In genomic region chr22:17973217-17973616, GRCh38 we compare ENCODE assay signal across 16 cellular contexts. TPM values are rescaled to one million over a fixed set of nuclear protein-coding genes. Genes with fewer than 3 reads are reported as not detected.
DNase-seq lines count a peak whose midpoint lies in the region; ATAC-seq, FAIRE-seq and TF ChIP-seq lines count a peak whose summit lies in the region.
"Had no signal": no experiment of that assay in that cellular context is flagged by ENCODE, and none has a peak within 500 bp of the region (broad histone marks: within the 10 kb centered on the region; RNA-seq: fewer than 3 reads in every experiment).

No MANE protein-coding gene starts in this region.

- POLR2A ChIA-PET in HCT116 (lab: Charles Lee) (no interaction called here), HepG2 (lab: Yijun Ruan, JAX) (interaction anchor here (1.2 to 1.5 kb wide), 3 partner anchors 30 to 105 kb away, joined by 3 to 5 read pairs (median 3); partner anchors contain the start of gene PEX26)

- RAD21 ChIA-PET in HCT116 (lab: Charles Lee; ENCODE audit: low non-redundant PET in 1 of 2, low total read pairs in 2 of 2, uncharacterized antibody in 2 of 2, unreplicated experiment in 2 of 2): no interaction called here

- intact Hi-C loops in HCT116 (cut with micrococcal nuclease): no loop called here
- intact Hi-C loops in ascending aorta (cut with DNase I): no loop called here
- intact Hi-C loops in HepG2 (cut with micrococcal nuclease; ENCODE audit: unreplicated experiment): no loop called here

- TF ChIP-seq POLR2A in HCT116 (IDR thresholded peaks at IDR 0.05; ENCODE audit: borderline replicate concordance, extremely low read depth, insufficient read depth, insufficient read length) (no peak), HepG2 (IDR thresholded peaks at IDR 0.05; ENCODE audit: insufficient read depth in 1 of 2, low read depth in 2 of 2, low read length in 2 of 2) (no peak), GM12891 (IDR thresholded peaks at IDR 0.05; ENCODE audit: low read depth, low read length) (no peak)

- H3K79me2 ChIP-seq in HCT116 (ENCODE audit: insufficient read depth, low read length): peaks cover 92% of the 10 kb centered on the region
- H3K79me2 ChIP-seq in HepG2 (ENCODE audit: insufficient read depth, low read length): peaks cover 77% of the 10 kb centered on the region

- H3K9me3 ChIP-seq in HCT116 (ENCODE audit: control insufficient read depth in 1 of 2, insufficient read depth in 1 of 2, low read depth in 1 of 2, low read length in 2 of 2) (no peaks in the 10 kb centered on the region), ascending aorta (no peaks in the 10 kb centered on the region), HepG2 (ENCODE audit: low read length) (no peaks in the 10 kb centered on the region), skeletal muscle satellite cell (replicated peaks; ENCODE audit: low read length) (no peaks in the 10 kb centered on the region)

- in situ Hi-C loops in HepG2 (cut with HindIII; ENCODE audit: extremely low pct_ligation_motif_present, low pct_unique_long_range_greater_than_20kb): no loop called here

- H3K27ac ChIP-seq in HCT116 (ENCODE audit: low read depth, low read length): peak overlapping the region; percentile 37
- H3K27ac ChIP-seq in ascending aorta: peak overlapping the region; percentile 58 to 76
- peak overlapping the region; percentile 80 for H3K27ac ChIP-seq in HepG2 (ENCODE audit: extremely low read length, insufficient read depth, low read length)
- H3K27ac ChIP-seq: BLaER1 treated with 17β-estradiol and CSF1 and Interleukin-3, amounts not matched to agents 10 nM and 100 nM had no signal

- no peak for TF ChIP-seq EP300 in HepG2 (IDR thresholded peaks at IDR 0.05; ENCODE audit: low read depth in 2 of 2, low read length in 2 of 2)
- no peak for TF ChIP-seq EP300 in HepG2 (CRISPR knock-in tag; IDR thresholded peaks at IDR 0.05; ENCODE audit: borderline replicate concordance)

- H4K20me1 ChIP-seq in HCT116 (ENCODE audit: insufficient read depth): no peaks in the 10 kb centered on the region
- H4K20me1 ChIP-seq in HepG2 (ENCODE audit: insufficient read depth, low read length): no peaks in the 10 kb centered on the region

- H3K4me1 ChIP-seq in HCT116 (ENCODE audit: control insufficient read depth in 1 of 2, insufficient read depth in 2 of 2, low read length in 2 of 2): peaks cover 33 to 39% of the 10 kb centered on the region in 2 experiments
- peaks cover 13 to 37% of the 10 kb centered on the region in 2 donors for H3K4me1 ChIP-seq in ascending aorta
- peaks cover 61% of the 10 kb centered on the region for H3K4me1 ChIP-seq in HepG2 (ENCODE audit: insufficient read depth, low read length)
- H3K4me1 ChIP-seq in skeletal muscle satellite cell (ENCODE audit: control insufficient read depth, insufficient read depth, low read length): peaks cover 39% of the 10 kb centered on the region

- H3K9me2 ChIP-seq in HCT116 (ENCODE audit: insufficient read depth): no peaks in the 10 kb centered on the region

- TF ChIP-seq RAD21 in HCT116 (IDR thresholded peaks at IDR 0.05; ENCODE audit: low read depth) (no peak), HepG2 (CRISPR knock-in tag; IDR thresholded peaks at IDR 0.05) (no peak)

- TF ChIP-seq CTCF in HCT116 (IDR thresholded peaks at IDR 0.05 in 2 of 3, conservative IDR thresholded peaks at IDR 0.05 in 1 of 3; ENCODE audit: borderline replicate concordance in 1 of 3, insufficient read depth in 1 of 3, low read depth in 2 of 3, low read length in 2 of 3) (no peak), ascending aorta (IDR thresholded peaks at IDR 0.05) (no peak), HepG2 (CRISPR knock-in tag; IDR thresholded peaks at IDR 0.05) (no peak)

- 0 out of 2 replicates have a peak, but pooled peaks have one; percentile 39 for ATAC-seq in HCT116
- ATAC-seq in HepG2: peak; percentile 54
- no peak for ATAC-seq in HG02970 (IDR thresholded peaks at IDR 0.05; ENCODE audit: low FRiP score, unreplicated experiment)
- ATAC-seq: activated naive CD8-positive, alpha-beta T cell treated with anti-CD3 and anti-CD28 coated beads, Interleukin-2, amount 50 U/mL, for 24 hours had no signal

- H3K36me3 ChIP-seq in HCT116 (ENCODE audit: control insufficient read depth in 1 of 2, insufficient read depth in 2 of 2, low read length in 2 of 2) (0 out of 4 replicates have a peak, but pooled peaks cover 0 to 4% of the 10 kb centered on the region in 2 experiments), ascending aorta (peaks cover 0 to 3% of the 10 kb centered on the region in 2 donors), HepG2 (replicated peaks in 1 of 2; ENCODE audit: control insufficient read depth in 1 of 2, insufficient read depth in 2 of 2, low read length in 2 of 2) (no peaks in the 10 kb centered on the region), skeletal muscle satellite cell (ENCODE audit: insufficient read depth, low read length) (no peaks in the 10 kb centered on the region)

- 75% methylated on average over 4 of the region's 6 CpGs for WGBS in HepG2 (ENCODE audit: low lambda C conversion rate)

- DNase-seq in HCT116 (ENCODE audit: low read depth, low spot score) (no peak), ascending aorta (ENCODE audit: low spot score in 2 of 2) (no peak), HepG2 (ENCODE audit: low spot score) (no peak), GM12891 (ENCODE audit: insufficient read length, low spot score) (no peak), activated T-cell treated with anti-CD3 and anti-CD28 coated beads for 4 hours (no peak)
- DNase-seq in effector CD4-positive, alpha-beta T cell: no peak
- DNase-seq: activated CD4-positive, alpha-beta T cell treated with anti-CD3 and anti-CD28 coated beads, Interleukin-2, amount 50 U/mL, for 1 hour; activated naive CD8-positive, alpha-beta T cell treated with anti-CD3 and anti-CD28 coated beads, Interleukin-2, amount 50 U/mL, for 24 hours; activated T-cell treated with anti-CD3 and anti-CD28 coated beads, Interleukin-2, amount 50 U/mL, for 48 hours; hippocampal formation; nephron progenitor cell; NK-92 treated with Interleukin-12 subunit alpha and Interleukin-12 subunit beta, amount 100 ng/mL, for 24 hours; stimulated activated naive CD4-positive, alpha-beta T cell treated with Interleukin-2 at 50 U/mL for 16 hours had no signal

- FAIRE-seq in HepG2 (lab: Jason Lieb, UNC): peak; percentile 21
- no peak for FAIRE-seq in GM12891 (lab: Jason Lieb, UNC)

- H3K4me3 ChIP-seq in HCT116 (replicated peaks in 1 of 2; ENCODE audit: low read depth in 1 of 2, low read length in 2 of 2): no peak overlapping the region
- H3K4me3 ChIP-seq in ascending aorta: no peak overlapping the region
- peak overlapping the region in 1 of 3 experiments; percentile 75; a peak in 2 of 6 replicates for H3K4me3 ChIP-seq in HepG2 (replicated peaks in 1 of 3; ENCODE audit: insufficient read depth in 1 of 3, low read depth in 2 of 3, low read length in 3 of 3)
- no peak overlapping the region for H3K4me3 ChIP-seq in skeletal muscle satellite cell (ENCODE audit: low read length)
- H3K4me3 ChIP-seq: BLaER1 treated with 17β-estradiol and CSF1 and Interleukin-3, amounts not matched to agents 10 nM and 100 nM had no signal

- CTCF ChIA-PET in HCT116 (lab: Charles Lee) (no interaction called here), HepG2 (lab: Yijun Ruan, JAX; ENCODE audit: low intra/inter-chr PET ratio, low total read pairs) (no interaction called here)

- H3K4me2 ChIP-seq in HCT116 (ENCODE audit: low read length) (peak overlapping the region; percentile 41), HepG2 (ENCODE audit: low read depth, low read length) (peak overlapping the region; percentile 92), skeletal muscle satellite cell (ENCODE audit: low read length) (peak overlapping the region; percentile 74)

- no peaks in the 10 kb centered on the region for H3K27me3 ChIP-seq in HCT116 (ENCODE audit: insufficient read depth, low read length)
- H3K27me3 ChIP-seq in ascending aorta: no peaks in the 10 kb centered on the region
- no peaks in the 10 kb centered on the region for H3K27me3 ChIP-seq in HepG2 (ENCODE audit: control insufficient read depth in 1 of 2, insufficient read depth in 2 of 2, low read length in 2 of 2)
- no peaks in the 10 kb centered on the region for H3K27me3 ChIP-seq in skeletal muscle satellite cell (ENCODE audit: control insufficient read depth, insufficient read depth, low read length)

- no peak overlapping the region for H2AFZ ChIP-seq in HCT116 (ENCODE audit: low read depth, low read length, poor library complexity, severe bottlenecking)
- H2AFZ ChIP-seq in HepG2 (ENCODE audit: low read length): no peak overlapping the region

- H3K9ac ChIP-seq in HCT116 (ENCODE audit: low read length): 0 out of 2 replicates have a peak overlapping the region, but pooled peaks have one; percentile 1
- H3K9ac ChIP-seq in HepG2 (ENCODE audit: insufficient read depth, low read depth, low read length): peak overlapping the region; percentile 12; the same call in 1 of the 2 replicates
- H3K9ac ChIP-seq in skeletal muscle satellite cell (ENCODE audit: low read depth, low read length): no peak overlapping the region
- H3K9ac ChIP-seq: BLaER1 treated with 17β-estradiol and CSF1 and Interleukin-3, amounts not matched to agents 10 nM and 100 nM had no signal

- BruUV-seq in HCT116 (replicated peaks; lab: Mats Ljungman, UMichigan) (no TSS peak), HepG2 (replicated peaks; lab: Mats Ljungman, UMichigan) (no TSS peak)

RNA-seq across cellular contexts. Expression of gene MICAL3, which starts 51.1 kb away (rescaled TPM):
- 30.8 TPM for total RNA-seq in HCT116 (2021; ENCODE audit: unreplicated experiment)
- polyA plus RNA-seq in HCT116 (2012): 12.7 and 14.8 TPM in 2 replicates
- total RNA-seq in ascending aorta: 36.9 TPM
- 9.5 and 12.5 TPM in 2 replicates for total RNA-seq in HepG2 (2016; rRNA removed; fragmentation: Illumina TruSeq; extraction: Trizol)
- total RNA-seq in HepG2 (2016; cell fraction: cytosol; rRNA removed; fragmentation: Illumina TruSeq; extraction: Trizol; ENCODE audit: low read depth): 2.6 and 2.9 TPM in 2 replicates
- total RNA-seq in HepG2 (2016; cell fraction: insoluble cytoplasmic fraction; rRNA removed; fragmentation: Illumina TruSeq; extraction: Trizol): 8.6 and 11.9 TPM in 2 replicates
- 4.2 and 6.1 TPM in 2 replicates for total RNA-seq in HepG2 (2016; cell fraction: membrane; rRNA removed; fragmentation: Illumina TruSeq; extraction: Trizol)
- total RNA-seq in HepG2 (2016; cell fraction: nucleus; rRNA removed; fragmentation: Illumina TruSeq; extraction: Trizol): 31.3 and 35.0 TPM in 2 replicates
- polyA plus RNA-seq in HepG2 (2011; rRNA removed): 5.3 and 5.6 TPM in 2 replicates
- polyA plus RNA-seq in HepG2 (2011; cell fraction: cytosol; rRNA removed): 2.5 and 3.1 TPM in 2 replicates
- 32.9 and 43.0 TPM in 2 replicates for polyA plus RNA-seq in HepG2 (2011; cell fraction: nucleus; rRNA removed)
- 9.2 and 10.8 TPM in 2 replicates for polyA plus RNA-seq in HepG2 (2012)
- 0.59 and 1.1 TPM in 2 replicates for polyA plus RNA-seq in HepG2 (2016; cell fraction: cytosol; fragmentation: Illumina TruSeq; extraction: Trizol; ENCODE audit: low read depth)
- 3.5 and 3.6 TPM in 2 replicates for polyA plus RNA-seq in HepG2 (2016; cell fraction: insoluble cytoplasmic fraction; fragmentation: Illumina TruSeq; extraction: Trizol; ENCODE audit: low read depth)
- 0.53 and 1.1 TPM in 2 replicates for polyA plus RNA-seq in HepG2 (2016; cell fraction: membrane; fragmentation: Illumina TruSeq; extraction: Trizol; ENCODE audit: low read depth)
- polyA plus RNA-seq in HepG2 (2016; cell fraction: nucleus; fragmentation: Illumina TruSeq; extraction: Trizol; ENCODE audit: insufficient read depth, low read depth): 34.4 and 36.4 TPM in 2 replicates
- 12.7 and 28.5 TPM in 2 replicates for polyA minus RNA-seq in HepG2 (2011; rRNA and poly(A)+ RNA removed; ENCODE audit: low replicate concordance)
- polyA minus RNA-seq in HepG2 (2011; cell fraction: cytosol; rRNA and poly(A)+ RNA removed): 3.7 and 4.4 TPM in 2 replicates
- 28.5 and 33.0 TPM in 2 replicates for polyA minus RNA-seq in HepG2 (2011; cell fraction: nucleus; rRNA and poly(A)+ RNA removed)
- 22.3 and 25.1 TPM in 2 replicates for total RNA-seq in skeletal muscle satellite cell (2012; rRNA removed)
- 21.0 TPM for polyA plus RNA-seq in GM12891 (2012; ENCODE audit: low read depth, missing spikeins)

Comparison
In these comparisons a context has a peak if more than half of its experiments do, and no peak if none do; other contexts are left out.
1. H3K4me2 ChIP-seq: peak in every context shown above with its lines; median percentile 92 in HepG2; 74 in skeletal muscle satellite cell; 41 in HCT116.